Comparison of ENCODE assay signal across 24 cellular contexts in the genomic region with DNA sequence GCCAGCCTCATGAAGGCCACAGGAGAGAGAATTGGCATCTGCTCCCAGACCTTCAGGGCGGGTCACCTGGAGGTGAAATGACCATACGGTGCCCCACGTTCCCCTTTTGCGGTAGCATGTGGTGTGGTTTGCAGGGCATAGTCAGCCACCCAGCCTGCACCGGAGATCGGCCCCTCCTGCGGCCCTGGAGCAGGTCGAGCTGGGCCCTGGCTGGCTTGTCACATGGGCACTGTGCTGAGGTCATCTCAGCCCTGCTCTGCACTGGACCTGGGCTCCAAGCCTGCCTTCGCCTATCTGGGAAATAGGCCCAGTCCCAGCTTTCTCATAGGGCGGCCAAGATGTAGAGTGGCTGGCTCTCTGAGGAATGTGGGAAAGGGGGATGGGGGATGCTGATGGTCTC. TPM values are rescaled to one million over a fixed set of nuclear protein-coding genes. Genes with fewer than 3 reads are reported as not detected.
DNase-seq lines count a peak whose midpoint lies in the region; ATAC-seq and TF ChIP-seq lines count a peak whose summit lies in the region.
"Had no signal": no experiment of that assay in that cellular context is flagged by ENCODE, and none has a peak within 500 bp of the region (broad histone marks: within the 10 kb centered on the region; RNA-seq: fewer than 3 reads in every experiment).

No MANE protein-coding gene starts in this region.

- peaks cover 4% of the 10 kb centered on the region for H3K36me3 Mint-ChIP-seq in activated naive CD8-positive, alpha-beta T cell
- H3K36me3 Mint-ChIP-seq in activated naive CD8-positive, alpha-beta T cell treated with anti-CD3 and anti-CD28 coated beads for 36 hours = peaks cover 16% of the 10 kb centered on the region
- H3K36me3 Mint-ChIP-seq in nephron progenitor cell (ENCODE audit: low read depth) = peaks cover 24% of the 10 kb centered on the region

- H3K4me3 Mint-ChIP-seq in activated naive CD8-positive, alpha-beta T cell = no peak overlapping the region
- no peak overlapping the region for H3K4me3 Mint-ChIP-seq in activated naive CD8-positive, alpha-beta T cell treated with anti-CD3 and anti-CD28 coated beads for 36 hours
- H3K4me3 Mint-ChIP-seq in nephron progenitor cell = no peak overlapping the region
- H3K4me3 Mint-ChIP-seq: activated CD8-positive, alpha-beta T cell treated with anti-CD3 and anti-CD28 coated beads for 36 hours; dendritic cell treated with granulocyte-macrophage colony-stimulating factor and Interleukin-4, amounts not matched to agents 40 ng/mL and 50 ng/mL, for 4 days had no signal

- peak overlapping the region; percentile 64 for H3K27ac Mint-ChIP-seq in activated naive CD8-positive, alpha-beta T cell
- H3K27ac Mint-ChIP-seq in activated naive CD8-positive, alpha-beta T cell treated with anti-CD3 and anti-CD28 coated beads for 36 hours = no peak overlapping the region
- no peak overlapping the region for H3K27ac Mint-ChIP-seq in nephron progenitor cell
- H3K27ac Mint-ChIP-seq: activated CD8-positive, alpha-beta T cell treated with anti-CD3 and anti-CD28 coated beads for 36 hours; dendritic cell treated with granulocyte-macrophage colony-stimulating factor and Interleukin-4, amounts not matched to agents 40 ng/mL and 50 ng/mL, for 4 days had no signal

- peak; percentile 59 for ATAC-seq in Right ventricle myocardium inferior
- ATAC-seq in GM18502 (IDR thresholded peaks at IDR 0.05; ENCODE audit: poor library complexity, unreplicated experiment) = no peak
- ATAC-seq: sciatic nerve had no signal

- intact Hi-C loops in Right ventricle myocardium inferior (cut with DNase I) = no loop called here

- no peak for DNase-seq in activated naive CD8-positive, alpha-beta T cell treated with anti-CD3 and anti-CD28 coated beads for 36 hours
- no peak for DNase-seq in Right ventricle myocardium inferior (ENCODE audit: missing footprints)
- DNase-seq in medulla oblongata (ENCODE audit: extremely low spot score) = peak; percentile 7
- no peak for DNase-seq in HPDE6-E6E7 (ENCODE audit: extremely low spot score)
- no peak for DNase-seq in nephron progenitor cell
- DNase-seq in NOMO-1 (lab: John Stamatoyannopoulos, UW; ENCODE audit: unreplicated experiment in 2 of 2) = no peak
- DNase-seq: activated CD8-positive, alpha-beta memory T cell treated with anti-CD3 and anti-CD28 coated beads, Interleukin-2, amount 50 U/mL, for 48 hours; activated naive CD4-positive, alpha-beta T cell treated with anti-CD3 and anti-CD28 coated beads, Interleukin-2, amount 50 U/mL, for 16 hours; DMS79 treated with DMSO at 0.1 percent for 48 hours; foreskin melanocyte; GF-D8; mammary epithelial cell; NCI-H1092; NCI-H1694; NCI-H446 treated with DMSO at 0.1 percent for 48 hours; SJCRH30; stimulated activated CD4-positive, alpha-beta T cell treated with anti-CD3 and anti-CD28 coated beads, Interleukin-12 subunit alpha, Interleukin-12 subunit beta, amount 100 ng/mL, for 4 hours; stimulated activated CD4-positive, alpha-beta T cell treated with anti-CD3 and anti-CD28 coated beads, Interleukin-4, amount 100 ng/mL, for 24 hours; SW 1271 had no signal

- H3K9me3 Mint-ChIP-seq in activated naive CD8-positive, alpha-beta T cell (ENCODE audit: low read depth) = no peaks in the 10 kb centered on the region
- H3K9me3 Mint-ChIP-seq in activated naive CD8-positive, alpha-beta T cell treated with anti-CD3 and anti-CD28 coated beads for 36 hours = peaks cover 7% of the 10 kb centered on the region
- peaks cover 16% of the 10 kb centered on the region for H3K9me3 Mint-ChIP-seq in nephron progenitor cell

- no peak for TF ChIP-seq CTCF in nephron progenitor cell (IDR thresholded peaks at IDR 0.05)

- peaks cover 34% of the 10 kb centered on the region for H3K4me1 Mint-ChIP-seq in activated naive CD8-positive, alpha-beta T cell (ENCODE audit: low read depth)
- H3K4me1 Mint-ChIP-seq in activated naive CD8-positive, alpha-beta T cell treated with anti-CD3 and anti-CD28 coated beads for 36 hours = peaks cover 22% of the 10 kb centered on the region
- H3K4me1 Mint-ChIP-seq in nephron progenitor cell = peaks cover 45% of the 10 kb centered on the region

- H3K27me3 Mint-ChIP-seq in activated naive CD8-positive, alpha-beta T cell = no peaks in the 10 kb centered on the region
- H3K27me3 Mint-ChIP-seq in activated naive CD8-positive, alpha-beta T cell treated with anti-CD3 and anti-CD28 coated beads for 36 hours = no peaks in the 10 kb centered on the region
- peaks cover 21% of the 10 kb centered on the region for H3K27me3 Mint-ChIP-seq in nephron progenitor cell (ENCODE audit: low read depth, poor library complexity)
- H3K27me3 Mint-ChIP-seq: activated CD8-positive, alpha-beta T cell treated with anti-CD3 and anti-CD28 coated beads for 36 hours; dendritic cell treated with granulocyte-macrophage colony-stimulating factor and Interleukin-4, amounts not matched to agents 40 ng/mL and 50 ng/mL, for 4 days had no signal

RNA-seq across cellular contexts. Expression of a gene that starts 16.2 kb away (rescaled TPM):
- total RNA-seq in activated naive CD8-positive, alpha-beta T cell treated with anti-CD3 and anti-CD28 coated beads for 36 hours = 10 to 100 TPM; 25.1 to 27.6 TPM
- 28.9 TPM for total RNA-seq in Right ventricle myocardium inferior

RNA-seq across cellular contexts. Expression of a gene that starts 59.4 kb away (rescaled TPM):
- 10 to 100 TPM; 71.5 to 74.1 TPM for total RNA-seq in activated naive CD8-positive, alpha-beta T cell treated with anti-CD3 and anti-CD28 coated beads for 36 hours
- total RNA-seq in Right ventricle myocardium inferior = 1.4 TPM

Comparison
In these comparisons a context has a peak if more than half of its experiments do, and no peak if none do; other contexts are left out.
1. RNA of a gene that starts 59.4 kb away (total RNA-seq): 71.5 to 74.1 TPM in activated naive CD8-positive, alpha-beta T cell treated with anti-CD3 and anti-CD28 coated beads for 36 hours; 1.4 TPM in Right ventricle myocardium inferior (single experiment); every median in the first group is over 10 times any median in the second.